ENCODE assay signal across 19 cellular contexts in the genomic region with DNA sequence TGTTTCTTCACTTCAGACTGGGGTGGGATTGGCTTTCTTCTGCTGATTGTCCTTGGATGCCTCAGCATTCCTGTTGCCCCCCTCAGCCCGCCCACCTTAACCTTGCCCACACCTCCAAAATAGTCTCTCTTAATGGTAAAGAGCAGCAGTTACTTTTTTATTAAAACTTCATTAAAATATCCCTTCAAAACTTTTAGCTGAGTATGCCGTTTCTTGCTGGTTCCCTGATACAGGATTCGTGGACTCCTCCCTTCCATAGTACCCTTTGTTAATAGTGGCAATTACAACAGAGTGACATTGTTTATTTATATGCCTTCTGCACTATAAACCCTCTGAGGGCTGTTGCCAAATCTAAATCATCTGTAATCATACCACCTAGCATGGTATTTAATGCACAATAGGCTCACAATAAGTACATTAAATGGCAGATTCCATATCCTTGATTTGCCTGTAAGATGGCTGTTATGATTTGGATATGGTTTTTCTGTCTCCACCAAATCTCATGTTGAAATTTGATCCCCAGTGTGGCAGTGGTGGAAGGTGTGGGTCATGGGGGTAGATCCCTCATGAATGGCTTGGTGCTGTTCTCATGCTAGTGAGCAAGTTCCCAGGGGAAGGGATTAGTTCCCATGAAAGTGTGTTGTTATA.
"Had no signal": no experiment of that assay in that cellular context is flagged by ENCODE, and none has a peak within 500 bp of the region (broad histone marks: within the 10 kb centered on the region; RNA-seq: fewer than 3 reads in every experiment).

No MANE protein-coding gene starts in this region.

- DNase-seq: activated CD4-positive, alpha-beta T cell treated with anti-CD3 and anti-CD28 coated beads, Interleukin-2, amount 50 U/mL, for 48 hours; activated effector memory CD4-positive, alpha-beta T cell treated with anti-CD3 and anti-CD28 coated beads, Interleukin-2, amount 50 U/mL, for 16 hours; activated T-cell treated with anti-CD3 and anti-CD28 coated beads, Interleukin-2, amount 50 U/mL, for 4 hours; amniotic stem cell; cerebellar nuclear complex; endodermal cell; erythroblast; hippocampal formation; lower lobe of right lung; midbrain; naive B cell; sigmoid colon; stimulated activated CD4-positive, alpha-beta T cell treated with anti-CD3 and anti-CD28 coated beads, Interleukin-2, amount 100 ng/mL, for 48 hours; stimulated activated naive CD8-positive, alpha-beta T cell treated with anti-CD3 and anti-CD28 coated beads, Interleukin-15, Interleukin-2, amounts not matched to agents 100 U/mL and 50 U/mL, for 24 hours had no signal

- H3K27ac Mint-ChIP-seq: activated naive CD4-positive, alpha-beta T cell treated with anti-CD3 and anti-CD28 coated beads, Interleukin-2, amount 50 U/mL, for 72 hours; endodermal cell; naive B cell had no signal

- H3K9me3 ChIP-seq: lower lobe of right lung, neutrophil, prostate gland, sigmoid colon had no signal

- H3K27me3 ChIP-seq: sigmoid colon had no signal

- H3K4me1 ChIP-seq: prostate gland had no signal

- H3K36me3 Mint-ChIP-seq: activated naive CD4-positive, alpha-beta T cell treated with anti-CD3 and anti-CD28 coated beads, Interleukin-2, amount 50 U/mL, for 72 hours; brain; naive B cell had no signal

- H3K9me3 Mint-ChIP-seq: activated naive CD4-positive, alpha-beta T cell treated with anti-CD3 and anti-CD28 coated beads, Interleukin-2, amount 50 U/mL, for 72 hours; activated T-cell treated with anti-CD3 and anti-CD28 coated beads, Interleukin-2, amount 50 U/mL, for 4 hours; brain; endodermal cell; naive B cell had no signal

- H3K4me3 ChIP-seq: lower lobe of right lung, prostate gland, sigmoid colon had no signal

- H3K27ac ChIP-seq: lower lobe of right lung, neutrophil, prostate gland, sigmoid colon had no signal

- ATAC-seq: activated CD4-positive, CD25-positive, alpha-beta regulatory T cell treated with anti-CD3 and anti-CD28 coated beads, Interleukin-2, amount 50 U/mL, for 24 hours; activated naive CD4-positive, alpha-beta T cell treated with anti-CD3 and anti-CD28 coated beads, Interleukin-2, amount 50 U/mL, for 72 hours; activated T-cell treated with anti-CD3 and anti-CD28 coated beads, Interleukin-2, amount 50 U/mL, for 4 hours; lower lobe of right lung; stimulated activated naive CD8-positive, alpha-beta T cell treated with anti-CD3 and anti-CD28 coated beads, Interleukin-15, Interleukin-2, amounts not matched to agents 100 U/mL and 50 U/mL, for 24 hours had no signal

- H3K36me3 ChIP-seq: lower lobe of right lung, neutrophil, prostate gland, sigmoid colon had no signal

- H3K4me3 Mint-ChIP-seq: activated T-cell treated with anti-CD3 and anti-CD28 coated beads, Interleukin-2, amount 50 U/mL, for 4 hours; endodermal cell had no signal
